8 cellular contexts compared by ENCODE assay signal in genomic region chr3:44761347-44762169, GRCh38. TPM values are rescaled to one million over a fixed set of nuclear protein-coding genes. Genes with fewer than 3 reads are reported as not detected.
DNase-seq lines count a peak whose midpoint lies in the region; ATAC-seq and TF ChIP-seq lines count a peak whose summit lies in the region.

TSS of gene KIAA1143 (minus strand) at chr3:44761619. CDS start at chr3:44761602, 17 bp downstream.
TSS of gene KIF15 (plus strand) at chr3:44761794. CDS start at chr3:44761866, 72 bp downstream.

- 0% methylated on average over 69 to 70 of the region's 70 CpGs for WGBS in mesodermal cell (ENCODE audit: insufficient coverage in 2 of 2), 2 experiments

- peaks cover 34% of the 10 kb centered on the region for H3K36me3 Mint-ChIP-seq in Caco-2 (ENCODE audit: insufficient read depth, unreplicated experiment)

- no peaks in the 10 kb centered on the region for H3K4me1 Mint-ChIP-seq in Caco-2 (ENCODE audit: low read depth, unreplicated experiment)

- CTCF ChIA-PET in Caco-2 (lab: Charles Lee), result interaction anchor here (0.6 to 0.7 kb wide), 2 partner anchors 75 to 761 kb away, joined by 3 to 4 read pairs; no protein-coding TSS in a partner anchor

- in situ Hi-C loops in endometrial microvascular endothelial cells (cut with HindIII; ENCODE audit: inconsistent ontology term, low pct_unique_long_range_greater_than_20kb, low sequenced_read_pairs), result no loop called here

- H3K36me3 ChIP-seq in Caco-2 (ENCODE audit: control insufficient read depth, insufficient read depth, low read length) (peaks cover 3% of the 10 kb centered on the region), HUES48 (ENCODE audit: control insufficient read depth, insufficient read depth, low read length) (peaks cover 36% of the 10 kb centered on the region), NT2/D1 (ENCODE audit: insufficient read depth, insufficient read length, low read length) (peaks cover 59% of the 10 kb centered on the region), mesodermal cell (ENCODE audit: control insufficient read depth, insufficient read depth, low read length) (peaks cover 60% of the 10 kb centered on the region)

- H3K27me3 Mint-ChIP-seq in Caco-2 (ENCODE audit: insufficient read depth, unreplicated experiment), result no peaks in the 10 kb centered on the region

- POLR2A ChIA-PET in Caco-2 (lab: Charles Lee), result interaction anchor here (0.6 to 1.2 kb wide), 4 partner anchors 15 to 424 kb away, joined by 3 to 5 read pairs (median 4); partner anchors contain the start of gene TCAIM

- H3K4me3 ChIP-seq in Caco-2 (ENCODE audit: low read depth, low read length), result peak within 1 kb of the TSS; percentile 75
- H3K4me3 ChIP-seq in HUES48 (ENCODE audit: low read depth, low read length), result peak within 1 kb of the TSS; percentile 85
- peak within 1 kb of the TSS; percentile 95 for H3K4me3 ChIP-seq in NT2/D1 (ENCODE audit: insufficient read length, low read depth)
- H3K4me3 ChIP-seq in mesodermal cell (ENCODE audit: extremely low read depth, insufficient read depth, low read length, poor library complexity, severe bottlenecking), result peak within 1 kb of the TSS; percentile 93

- peak within 1 kb of the TSS; percentile 94 for H3K27ac Mint-ChIP-seq in Caco-2 (ENCODE audit: unreplicated experiment)

- peaks cover 21% of the 10 kb centered on the region for H3K9me3 Mint-ChIP-seq in Caco-2 (ENCODE audit: unreplicated experiment)

- intact Hi-C loops in Caco-2 (cut with micrococcal nuclease; ENCODE audit: unreplicated experiment), result loop anchor here (1.0 kb wide), 1 partner anchor 32 kb away; the partner anchor contains the start of gene ZNF501

- peak within 1 kb of the TSS; percentile 93 for H3K4me3 Mint-ChIP-seq in Caco-2 (ENCODE audit: unreplicated experiment)

- TSS peak; percentile 72 for BruUV-seq in Caco-2 (replicated peaks; lab: Mats Ljungman, UMichigan)

- DNase-seq in Caco-2 (peak; percentile 95 to 96), NT2/D1 (ENCODE audit: low read depth, low spot score) (peak; percentile 99)
- peak; percentile 92 for DNase-seq in activated CD8-positive, alpha-beta memory T cell treated with anti-CD3 and anti-CD28 coated beads, Interleukin-2, amount 50 U/mL, for 1 hour (ENCODE audit: extremely low read depth)
- peak; percentile 93 to 97 for DNase-seq in stimulated activated CD8-positive, alpha-beta memory T cell treated with anti-CD3 and anti-CD28 coated beads, Interleukin-15, amount 100 ng/mL, for 4 hours (ENCODE audit: low read depth in 2 of 2)

- TF ChIP-seq CTCF in Caco-2 (IDR thresholded peaks at IDR 0.05; ENCODE audit: insufficient read depth in 1 of 2, low read depth in 1 of 2, low read length in 1 of 2, severe bottlenecking in 1 of 2, unreplicated experiment in 1 of 2), result no peak

- H3K27me3 ChIP-seq in Caco-2 (replicated peaks; ENCODE audit: control insufficient read depth, insufficient read depth, low read length) (no peaks in the 10 kb centered on the region), HUES48 (ENCODE audit: control insufficient read depth, insufficient read depth, low read length) (no peaks in the 10 kb centered on the region), NT2/D1 (ENCODE audit: insufficient read depth, insufficient read length) (no peaks in the 10 kb centered on the region)

- peak within 1 kb of the TSS; percentile 95 for H3K9ac ChIP-seq in HUES48 (ENCODE audit: low read depth, low read length)
- H3K9ac ChIP-seq in NT2/D1 (ENCODE audit: insufficient read length, low read depth), result peak within 1 kb of the TSS; percentile 91

- H3K27ac ChIP-seq in HUES48 (ENCODE audit: low read depth, low read length) (peak within 1 kb of the TSS; percentile 99), mesodermal cell (ENCODE audit: low read depth, low read length, severe bottlenecking) (peak within 1 kb of the TSS; percentile 81)

- peak; percentile 90 for ATAC-seq in GM21390 (IDR thresholded peaks at IDR 0.05; ENCODE audit: unreplicated experiment)

- H3K9me3 ChIP-seq in Caco-2 (peaks cover 8% of the 10 kb centered on the region; the same call in 1 of the 2 replicates), HUES48 (ENCODE audit: control insufficient read depth, insufficient read depth, low read length) (peaks cover 8% of the 10 kb centered on the region), NT2/D1 (ENCODE audit: insufficient read depth, low read length) (peaks cover 60% of the 10 kb centered on the region), mesodermal cell (ENCODE audit: control insufficient read depth, low read length) (peaks cover 37% of the 10 kb centered on the region)

- no peaks in the 10 kb centered on the region; the same call in 1 of the 2 replicates for H3K4me1 ChIP-seq in Caco-2
- H3K4me1 ChIP-seq in HUES48 (ENCODE audit: control insufficient read depth, insufficient read depth, low read length), result 0 out of 2 replicates have a peak, but pooled peaks cover 6% of the 10 kb centered on the region
- H3K4me1 ChIP-seq in NT2/D1 (ENCODE audit: insufficient read depth, insufficient read length), result no peaks in the 10 kb centered on the region
- H3K4me1 ChIP-seq in mesodermal cell (ENCODE audit: control insufficient read depth, insufficient read depth, low read length, poor library complexity, severe bottlenecking), result peaks cover 5% of the 10 kb centered on the region

RNA-seq across cellular contexts. Expression of gene KIAA1143, which starts in this region (rescaled TPM):
- total RNA-seq in Caco-2 (2022) (29.0 and 29.8 TPM in 2 replicates), endometrial microvascular endothelial cells (ENCODE audit: inconsistent ontology term) (21.9 TPM)
- 23.1 TPM for polyA plus RNA-seq in mesodermal cell (2013, experiment 1 of 2)
- polyA plus RNA-seq in mesodermal cell (2013, experiment 2 of 2), result 32.1 TPM

RNA-seq across cellular contexts. Expression of gene KIF15, which starts in this region (rescaled TPM):
- 22.4 and 25.3 TPM in 2 replicates for total RNA-seq in Caco-2 (2022)
- total RNA-seq in endometrial microvascular endothelial cells (ENCODE audit: inconsistent ontology term), result 16.3 TPM
- 15.6 TPM for polyA plus RNA-seq in mesodermal cell (2013, experiment 1 of 2)
- polyA plus RNA-seq in mesodermal cell (2013, experiment 2 of 2), result 21.4 TPM

Comparison
In these comparisons a context has a peak if more than half of its experiments do, and no peak if none do; other contexts are left out.
1. Peak in every context shown above with its lines: DNase-seq, ATAC-seq, H3K4me3 ChIP-seq and H3K27ac ChIP-seq.